ENCODE assay signal across 8 cellular contexts in genomic region chr2:16177671-16178180, GRCh38.
"Had no signal": no experiment of that assay in that cellular context is flagged by ENCODE, and none has a peak within 500 bp of the region (broad histone marks: within the 10 kb centered on the region; RNA-seq: fewer than 3 reads in every experiment).

No MANE protein-coding gene starts in this region.

- H3K9me3 ChIP-seq: HAP-1 had no signal

- H3K27ac ChIP-seq: GM23248 had no signal

- H3K36me3 ChIP-seq: HAP-1 had no signal

- ATAC-seq: GM23338, HCT116 had no signal

- DNase-seq: GM23248, GOT3, H9, HCEC 1CT, HFFc6 had no signal

- H3K4me1 ChIP-seq: HAP-1 had no signal

- H3K4me3 ChIP-seq: GM23248, GM23338, HAP-1 had no signal

- H3K4me2 ChIP-seq: GM23338 had no signal

- H2AFZ ChIP-seq: GM23248 had no signal
